8 cellular contexts compared by ENCODE assay signal in genomic region chr16:74775255-74775654, GRCh38. TPM values are rescaled to one million over a fixed set of nuclear protein-coding genes. Genes with fewer than 3 reads are reported as not detected.
DNase-seq lines count a peak whose midpoint lies in the region; ATAC-seq, FAIRE-seq and TF ChIP-seq lines count a peak whose summit lies in the region.
"Had no signal": no experiment of that assay in that cellular context is flagged by ENCODE, and none has a peak within 500 bp of the region (broad histone marks: within the 10 kb centered on the region; RNA-seq: fewer than 3 reads in every experiment).

No MANE protein-coding gene starts in this region.

- no TSS peak for BruUV-seq in Panc1 (replicated peaks; lab: Mats Ljungman, UMichigan)

- TF ChIP-seq CTCF in Panc1 (IDR thresholded peaks at IDR 0.05), result no peak

- H3K27me3 ChIP-seq in HAP-1 (ENCODE audit: low read depth) (no peaks in the 10 kb centered on the region), Panc1 (ENCODE audit: control insufficient read depth, insufficient read depth, low read length) (peaks cover 3% of the 10 kb centered on the region), small intestine (ENCODE audit: control insufficient read depth in 2 of 2, insufficient read depth in 2 of 2, low read length in 2 of 2) (no peaks in the 10 kb centered on the region)

- no peak for FAIRE-seq in small intestine (lab: Jason Lieb, UNC)

- CTCF ChIA-PET in Panc1 (lab: Charles Lee), result interaction anchor here (0.7 to 0.9 kb wide), 3 partner anchors 31 to 168 kb away, joined by 3 to 4 read pairs (median 3); no protein-coding TSS in a partner anchor

- POLR2A ChIA-PET in Panc1 (lab: Charles Lee), result interaction anchor here (0.6 kb wide), 1 partner anchor 189 kb away, joined by 3 read pairs; no protein-coding TSS in a partner anchor

- H3K36me3 ChIP-seq in HAP-1 (replicated peaks) (no peaks in the 10 kb centered on the region), Panc1 (ENCODE audit: control insufficient read depth, insufficient read depth, low read length) (no peaks in the 10 kb centered on the region), small intestine (ENCODE audit: control insufficient read depth in 2 of 2, insufficient read depth in 2 of 2, low read length in 2 of 2) (no peaks in the 10 kb centered on the region)

- H3K27ac ChIP-seq in Panc1 (ENCODE audit: low read length), result no peak overlapping the region
- peak overlapping the region in 1 of 2 donors; percentile 2 for H3K27ac ChIP-seq in small intestine (ENCODE audit: low read depth in 1 of 2, low read length in 1 of 2)

- no peaks in the 10 kb centered on the region for H3K9me3 ChIP-seq in HAP-1
- no peaks in the 10 kb centered on the region for H3K9me3 ChIP-seq in Panc1 (ENCODE audit: control insufficient read depth, insufficient read depth, low read depth, low read length)
- H3K9me3 ChIP-seq in small intestine (ENCODE audit: control insufficient read depth, low read depth), result no peaks in the 10 kb centered on the region

- 55 to 70% (median 61%) methylated on average over 5 of the region's 5 CpGs for WGBS in small intestine, 3 donors

- intact Hi-C loops in Panc1 (cut with micrococcal nuclease; ENCODE audit: unreplicated experiment), result no loop called here

- DNase-seq in HAP-1 (ENCODE audit: low spot score in 2 of 2) (no peak), Panc1 (ENCODE audit: low read depth, low spot score) (no peak), foreskin melanocyte (peak; percentile 2), small intestine (no peak), NCI-H1694 treated with DMSO at 0.1 percent for 48 hours (lab: John Stamatoyannopoulos, UW) (no peak), SHP77 (lab: John Stamatoyannopoulos, UW) (no peak)

- peak overlapping the region; percentile 49 for H3K4me3 ChIP-seq in HAP-1
- peak overlapping the region; percentile 44 to 45 for H3K4me3 ChIP-seq in Panc1 (ENCODE audit: low read depth in 2 of 2, low read length in 2 of 2)
- H3K4me3 ChIP-seq in small intestine (ENCODE audit: low read depth in 1 of 2, low read length in 2 of 2), result peak overlapping the region; percentile 18 to 79

- ATAC-seq in Panc1 (no peak), GM18868 (IDR thresholded peaks at IDR 0.05; ENCODE audit: unreplicated experiment) (no peak)

- H3K4me1 ChIP-seq in HAP-1 (peaks cover 7% of the 10 kb centered on the region), Panc1 (ENCODE audit: control insufficient read depth, insufficient read depth, low read length) (no peaks in the 10 kb centered on the region), small intestine (ENCODE audit: control insufficient read depth in 2 of 2, insufficient read depth in 1 of 2, low read depth in 1 of 2, low read length in 1 of 2) (no peaks in the 10 kb centered on the region)

- in situ Hi-C loops in HAP-1 (cut with MboI; ENCODE audit: low sequenced_read_pairs) (no loop called here), Panc1 (cut with HindIII; ENCODE audit: low pct_unique_long_range_greater_than_20kb, low sequenced_read_pairs) (no loop called here)

RNA-seq across cellular contexts. Expression of gene FA2H, which starts 0.6 kb away (rescaled TPM):
- 0.15 TPM for total RNA-seq in Panc1 (2021; ENCODE audit: unreplicated experiment)
- not detected for polyA plus RNA-seq in Panc1 (2012; ENCODE audit: insufficient read length)
- polyA plus RNA-seq in small intestine, result 10 to 100 TPM in 1 of 3 donors, 1 to 10 TPM in 2; 6.7 to 17.8 (median 8.4) TPM
- total RNA-seq: mesenteric fat pad had no signal
